In genomic region chr3:50484681-50485263, GRCh38 we compare ENCODE assay signal across 16 cellular contexts. TPM values are rescaled to one million over a fixed set of nuclear protein-coding genes. Genes with fewer than 3 reads are reported as not detected.
A peak's percentile ranks its signal among the peaks of the same experiment; 100 is the strongest.
DNase-seq lines count a peak whose midpoint lies in the region; ATAC-seq and TF ChIP-seq lines count a peak whose summit lies in the region.
"Had no signal": no experiment of that assay in that cellular context is flagged by ENCODE, and none has a peak within 500 bp of the region (broad histone marks: within the 10 kb centered on the region; RNA-seq: fewer than 3 reads in every experiment).

No MANE protein-coding gene starts in this region.

- no peaks in the 10 kb centered on the region for H3K27me3 Mint-ChIP-seq in effector memory CD8-positive, alpha-beta T cell
- no peaks in the 10 kb centered on the region for H3K27me3 Mint-ChIP-seq in neural crest cell (ENCODE audit: low read depth)
- H3K27me3 Mint-ChIP-seq: CD4-positive, alpha-beta memory T cell had no signal

- in situ Hi-C loops in G401 (cut with HindIII; ENCODE audit: low sequenced_read_pairs), result no loop called here

- TF ChIP-seq CTCF in neural crest cell (conservative IDR thresholded peaks at IDR 0.05), result no peak

- H3K9me3 Mint-ChIP-seq in effector memory CD8-positive, alpha-beta T cell, result no peaks in the 10 kb centered on the region
- no peaks in the 10 kb centered on the region for H3K9me3 Mint-ChIP-seq in neural crest cell
- H3K9me3 Mint-ChIP-seq: CD4-positive, alpha-beta memory T cell had no signal

- ATAC-seq in effector memory CD8-positive, alpha-beta T cell (replicated peaks), result no peak
- ATAC-seq in GM19324 (IDR thresholded peaks at IDR 0.05; ENCODE audit: low FRiP score, unreplicated experiment) (no peak), Right ventricle myocardium superior (ENCODE audit: poor library complexity) (no peak), GM18909 (IDR thresholded peaks at IDR 0.05; ENCODE audit: poor library complexity, unreplicated experiment) (no peak)
- ATAC-seq: PC-3 had no signal

- DNase-seq in G401 (ENCODE audit: low spot score) (peak; percentile 62), NCI-H526 treated with DMSO at 0.1 percent for 48 hours (lab: John Stamatoyannopoulos, UW) (peak; percentile 65), neural crest cell (ENCODE audit: low read depth, low spot score) (no peak), Right ventricle myocardium superior (no peak)
- no peak for DNase-seq in effector memory CD8-positive, alpha-beta T cell
- DNase-seq: ACHN; BE2C; CD4-positive, alpha-beta memory T cell; IMR-90; Kasumi-1; NCI-H1436; NCI-H2081 treated with DMSO at 0.1 percent for 48 hours; NCI-H524 treated with DMSO at 0.1 percent for 48 hours; PC-3 had no signal

- H3K4me3 Mint-ChIP-seq in effector memory CD8-positive, alpha-beta T cell, result no peak overlapping the region
- H3K4me3 Mint-ChIP-seq in neural crest cell, result no peak overlapping the region
- H3K4me3 Mint-ChIP-seq: CD4-positive, alpha-beta memory T cell had no signal

- H3K27ac Mint-ChIP-seq in effector memory CD8-positive, alpha-beta T cell, result peak overlapping the region; percentile 75 to 81
- H3K27ac Mint-ChIP-seq in neural crest cell (ENCODE audit: unreplicated experiment), result peak overlapping the region; percentile 35

- intact Hi-C loops in Right ventricle myocardium superior (cut with DNase I), result no loop called here

- H3K4me1 Mint-ChIP-seq in effector memory CD8-positive, alpha-beta T cell (ENCODE audit: low read depth in 2 of 2), result peaks cover 32 to 45% of the 10 kb centered on the region in 2 donors
- peaks cover 13% of the 10 kb centered on the region for H3K4me1 Mint-ChIP-seq in neural crest cell

- H3K36me3 Mint-ChIP-seq in effector memory CD8-positive, alpha-beta T cell (ENCODE audit: insufficient read depth), result peaks cover 29% of the 10 kb centered on the region
- H3K36me3 Mint-ChIP-seq in neural crest cell (ENCODE audit: low read depth), result no peaks in the 10 kb centered on the region
- H3K36me3 Mint-ChIP-seq: CD4-positive, alpha-beta memory T cell had no signal

RNA-seq across cellular contexts. Expression of gene CACNA2D2, which starts 18.7 kb away (rescaled TPM):
- 1.9 and 2.0 TPM in 2 replicates for total RNA-seq in G401 (2014; rRNA removed; shearing (Covaris generic))
- 8.7 and 9.3 TPM in 2 replicates for total RNA-seq in neural crest cell
- total RNA-seq in Right ventricle myocardium superior, result 1.6 TPM
- total RNA-seq: IMR-90 had no signal

Comparison
In these comparisons a context has a peak if more than half of its experiments do, and no peak if none do; other contexts are left out.
1. DNase-seq: peak in G401 (single experiment) and NCI-H526 treated with DMSO at 0.1 percent for 48 hours (single experiment); none in effector memory CD8-positive, alpha-beta T cell (0 of 3), neural crest cell (single experiment) and Right ventricle myocardium superior (single experiment).